In the genomic region with DNA sequence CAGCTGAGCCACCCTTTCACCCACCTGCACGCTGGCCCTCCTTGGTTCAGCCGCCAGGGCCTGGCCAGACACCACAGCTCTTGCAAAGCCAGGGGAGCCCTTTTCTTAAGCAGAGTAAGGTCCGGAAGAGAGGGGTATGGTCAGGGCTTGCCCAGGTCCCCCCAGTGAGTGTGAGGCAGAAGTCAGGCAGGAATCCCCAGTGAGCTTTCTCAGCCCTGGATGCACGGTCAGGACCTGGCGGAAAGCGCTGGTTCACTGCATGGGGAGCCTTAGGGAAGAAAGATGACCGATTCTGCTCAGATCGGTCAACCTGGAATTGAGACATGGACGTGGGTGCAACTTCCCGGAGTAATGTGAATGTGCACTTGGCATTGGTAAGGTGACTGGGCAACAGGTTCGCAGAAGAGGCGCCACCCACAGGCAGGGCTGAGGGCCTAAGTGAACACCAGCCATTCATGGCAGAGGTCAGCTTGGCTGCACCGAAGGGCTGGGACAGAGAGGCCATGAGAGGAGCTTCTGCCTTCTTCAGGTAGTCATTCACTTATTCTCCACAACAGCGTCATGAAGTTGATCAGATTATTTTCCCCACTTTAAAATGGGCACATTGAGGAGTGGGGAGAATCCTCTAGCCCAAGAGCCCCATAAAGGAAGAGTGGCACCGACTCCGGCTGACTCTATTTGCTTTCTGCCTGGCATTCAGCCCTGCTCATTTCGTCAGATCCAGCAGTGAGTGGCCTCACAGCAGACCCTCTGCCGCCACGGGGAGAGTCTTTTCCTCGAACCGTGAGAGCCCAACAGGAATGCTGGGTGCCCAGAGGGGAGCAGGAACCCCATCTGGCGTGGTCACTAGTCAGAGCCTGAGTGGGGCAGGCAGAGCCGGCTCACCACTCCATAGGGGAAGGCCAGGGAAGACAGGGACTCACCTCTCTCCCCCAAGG, we compare ENCODE assay signal across 1 cellular context.
TF ChIP-seq lines count a peak whose summit lies in the region.

No MANE protein-coding gene starts in this region.

TF ChIP-seq in HepG2, 621 proteins besides CTCF, POLR2A, EP300 and RAD21 (continued from another document and continues in another):
- no peak for TF ChIP-seq MBNL3 (CRISPR knock-in tag; conservative IDR thresholded peaks at IDR 0.05)
- TF ChIP-seq ZSCAN31 (CRISPR knock-in tag; IDR thresholded peaks at IDR 0.05; ENCODE audit: low read depth) = 0 out of 2 replicates have a peak, but pooled peaks have one; percentile 17
- TF ChIP-seq HOXD1 (CRISPR knock-in tag; IDR thresholded peaks at IDR 0.05) = peak; percentile 71; the same call in 1 of the 2 replicates
- no peak for TF ChIP-seq POGZ (CRISPR knock-in tag; IDR thresholded peaks at IDR 0.05)
- 0 out of 2 replicates have a peak, but pooled peaks have one; percentile 28 for TF ChIP-seq ZBTB33 (CRISPR knock-in tag; IDR thresholded peaks at IDR 0.05)
- TF ChIP-seq ZNF713 (CRISPR knock-in tag; IDR thresholded peaks at IDR 0.05) = no peak
- 0 out of 2 replicates have a peak, but pooled peaks have one; percentile 13 for TF ChIP-seq ZNF350 (CRISPR knock-in tag; IDR thresholded peaks at IDR 0.05; ENCODE audit: borderline replicate concordance, low read depth)
- TF ChIP-seq ZNF629 (CRISPR knock-in tag; conservative IDR thresholded peaks at IDR 0.05) = peak; percentile 58; the same call in 1 of the 2 replicates
- TF ChIP-seq ZNF598 (CRISPR knock-in tag; IDR thresholded peaks at IDR 0.05; ENCODE audit: borderline replicate concordance) = no peak
- no peak for TF ChIP-seq SOX5 (CRISPR knock-in tag; IDR thresholded peaks at IDR 0.05; ENCODE audit: borderline replicate concordance)
- 0 out of 2 replicates have a peak, but pooled peaks have one; percentile 3 for TF ChIP-seq ZNF605 (CRISPR knock-in tag; IDR thresholded peaks at IDR 0.05)
- no peak for TF ChIP-seq PAF1 (CRISPR knock-in tag; IDR thresholded peaks at IDR 0.05)
- TF ChIP-seq KMT2B (CRISPR knock-in tag; IDR thresholded peaks at IDR 0.05) = no peak
- TF ChIP-seq MAFF (IDR thresholded peaks at IDR 0.05; ENCODE audit: low read depth, low read length) = no peak
- no peak for TF ChIP-seq ATRX (CRISPR knock-in tag; IDR thresholded peaks at IDR 0.05; ENCODE audit: borderline replicate concordance)
- TF ChIP-seq TARDBP (CRISPR knock-in tag; IDR thresholded peaks at IDR 0.05) = peak; percentile 47; the same call in 1 of the 2 replicates
- TF ChIP-seq ZBTB38 (CRISPR knock-in tag; IDR thresholded peaks at IDR 0.05) = peak; percentile 99
- TF ChIP-seq GPN1 (CRISPR knock-in tag; IDR thresholded peaks at IDR 0.05; ENCODE audit: borderline replicate concordance) = no peak
- TF ChIP-seq ZNF251 (CRISPR knock-in tag; IDR thresholded peaks at IDR 0.05) = no peak
- TF ChIP-seq ATF6 (CRISPR knock-in tag; conservative IDR thresholded peaks at IDR 0.05) = no peak
- TF ChIP-seq ZNF761 (CRISPR knock-in tag; conservative IDR thresholded peaks at IDR 0.05) = no peak
- TF ChIP-seq, protein P1, sequence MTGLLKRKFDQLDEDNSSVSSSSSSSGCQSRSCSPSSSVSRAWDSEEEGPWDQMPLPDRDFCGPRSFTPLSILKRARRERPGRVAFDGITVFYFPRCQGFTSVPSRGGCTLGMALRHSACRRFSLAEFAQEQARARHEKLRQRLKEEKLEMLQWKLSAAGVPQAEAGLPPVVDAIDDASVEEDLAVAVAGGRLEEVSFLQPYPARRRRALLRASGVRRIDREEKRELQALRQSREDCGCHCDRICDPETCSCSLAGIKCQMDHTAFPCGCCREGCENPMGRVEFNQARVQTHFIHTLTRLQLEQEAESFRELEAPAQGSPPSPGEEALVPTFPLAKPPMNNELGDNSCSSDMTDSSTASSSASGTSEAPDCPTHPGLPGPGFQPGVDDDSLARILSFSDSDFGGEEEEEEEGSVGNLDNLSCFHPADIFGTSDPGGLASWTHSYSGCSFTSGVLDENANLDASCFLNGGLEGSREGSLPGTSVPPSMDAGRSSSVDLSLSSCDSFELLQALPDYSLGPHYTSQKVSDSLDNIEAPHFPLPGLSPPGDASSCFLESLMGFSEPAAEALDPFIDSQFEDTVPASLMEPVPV (CRISPR knock-in tag; IDR thresholded peaks at IDR 0.05) = no peak
- TF ChIP-seq NRL (CRISPR knock-in tag; IDR thresholded peaks at IDR 0.05; ENCODE audit: borderline replicate concordance) = 0 out of 2 replicates have a peak, but pooled peaks have one; percentile 56
- peak; percentile 6; the same call in 1 of the 2 replicates for TF ChIP-seq ZNF501 (CRISPR knock-in tag; IDR thresholded peaks at IDR 0.05)
- no peak for TF ChIP-seq ZBTB44 (CRISPR knock-in tag; IDR thresholded peaks at IDR 0.05)
- TF ChIP-seq RAD51 (IDR thresholded peaks at IDR 0.05; ENCODE audit: borderline replicate concordance) = no peak
- TF ChIP-seq ARID2 (CRISPR knock-in tag; IDR thresholded peaks at IDR 0.05; ENCODE audit: borderline replicate concordance) = 0 out of 2 replicates have a peak, but pooled peaks have one; percentile 51
- TF ChIP-seq FOXP4 (CRISPR knock-in tag; IDR thresholded peaks at IDR 0.05) = no peak
- TF ChIP-seq, protein P2, sequence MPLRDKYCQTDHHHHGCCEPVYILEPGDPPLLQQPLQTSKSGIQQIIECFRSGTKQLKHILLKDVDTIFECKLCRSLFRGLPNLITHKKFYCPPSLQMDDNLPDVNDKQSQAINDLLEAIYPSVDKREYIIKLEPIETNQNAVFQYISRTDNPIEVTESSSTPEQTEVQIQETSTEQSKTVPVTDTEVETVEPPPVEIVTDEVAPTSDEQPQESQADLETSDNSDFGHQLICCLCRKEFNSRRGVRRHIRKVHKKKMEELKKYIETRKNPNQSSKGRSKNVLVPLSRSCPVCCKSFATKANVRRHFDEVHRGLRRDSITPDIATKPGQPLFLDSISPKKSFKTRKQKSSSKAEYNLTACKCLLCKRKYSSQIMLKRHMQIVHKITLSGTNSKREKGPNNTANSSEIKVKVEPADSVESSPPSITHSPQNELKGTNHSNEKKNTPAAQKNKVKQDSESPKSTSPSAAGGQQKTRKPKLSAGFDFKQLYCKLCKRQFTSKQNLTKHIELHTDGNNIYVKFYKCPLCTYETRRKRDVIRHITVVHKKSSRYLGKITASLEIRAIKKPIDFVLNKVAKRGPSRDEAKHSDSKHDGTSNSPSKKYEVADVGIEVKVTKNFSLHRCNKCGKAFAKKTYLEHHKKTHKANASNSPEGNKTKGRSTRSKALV (CRISPR knock-in tag; IDR thresholded peaks at IDR 0.05) = no peak
- TF ChIP-seq ZNF891 (CRISPR knock-in tag; IDR thresholded peaks at IDR 0.05) = peak; percentile 54
- TF ChIP-seq SMAD3 (CRISPR knock-in tag; IDR thresholded peaks at IDR 0.05) = no peak
- TF ChIP-seq ZNF776 (CRISPR knock-in tag; IDR thresholded peaks at IDR 0.05) = 0 out of 2 replicates have a peak, but pooled peaks have one; percentile 18
- no peak for TF ChIP-seq NR2F6 (IDR thresholded peaks at IDR 0.05)
- no peak for TF ChIP-seq NR2F6 (CRISPR knock-in tag; IDR thresholded peaks at IDR 0.05)
- no peak for TF ChIP-seq ZNF75D (CRISPR knock-in tag; IDR thresholded peaks at IDR 0.05; ENCODE audit: borderline replicate concordance)
- TF ChIP-seq ZNF335 (CRISPR knock-in tag; IDR thresholded peaks at IDR 0.05) = no peak
- no peak for TF ChIP-seq DR1 (CRISPR knock-in tag; IDR thresholded peaks at IDR 0.05)
- no peak for TF ChIP-seq CEBPZ (IDR thresholded peaks at IDR 0.05; ENCODE audit: low read length)
- TF ChIP-seq, protein P3, sequence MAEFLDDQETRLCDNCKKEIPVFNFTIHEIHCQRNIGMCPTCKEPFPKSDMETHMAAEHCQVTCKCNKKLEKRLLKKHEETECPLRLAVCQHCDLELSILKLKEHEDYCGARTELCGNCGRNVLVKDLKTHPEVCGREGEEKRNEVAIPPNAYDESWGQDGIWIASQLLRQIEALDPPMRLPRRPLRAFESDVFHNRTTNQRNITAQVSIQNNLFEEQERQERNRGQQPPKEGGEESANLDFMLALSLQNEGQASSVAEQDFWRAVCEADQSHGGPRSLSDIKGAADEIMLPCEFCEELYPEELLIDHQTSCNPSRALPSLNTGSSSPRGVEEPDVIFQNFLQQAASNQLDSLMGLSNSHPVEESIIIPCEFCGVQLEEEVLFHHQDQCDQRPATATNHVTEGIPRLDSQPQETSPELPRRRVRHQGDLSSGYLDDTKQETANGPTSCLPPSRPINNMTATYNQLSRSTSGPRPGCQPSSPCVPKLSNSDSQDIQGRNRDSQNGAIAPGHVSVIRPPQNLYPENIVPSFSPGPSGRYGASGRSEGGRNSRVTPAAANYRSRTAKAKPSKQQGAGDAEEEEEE (CRISPR knock-in tag; IDR thresholded peaks at IDR 0.05; ENCODE audit: borderline replicate concordance) = no peak
- TF ChIP-seq BRD4 (CRISPR knock-in tag; IDR thresholded peaks at IDR 0.05) = peak; percentile 21; the same call in 1 of the 2 replicates
- no peak for TF ChIP-seq NFIB (CRISPR knock-in tag; IDR thresholded peaks at IDR 0.05; ENCODE audit: borderline replicate concordance)
- TF ChIP-seq CCDC6 (CRISPR knock-in tag; IDR thresholded peaks at IDR 0.05) = no peak
